Comparison of ENCODE assay signal across 30 cellular contexts in the genomic region with DNA sequence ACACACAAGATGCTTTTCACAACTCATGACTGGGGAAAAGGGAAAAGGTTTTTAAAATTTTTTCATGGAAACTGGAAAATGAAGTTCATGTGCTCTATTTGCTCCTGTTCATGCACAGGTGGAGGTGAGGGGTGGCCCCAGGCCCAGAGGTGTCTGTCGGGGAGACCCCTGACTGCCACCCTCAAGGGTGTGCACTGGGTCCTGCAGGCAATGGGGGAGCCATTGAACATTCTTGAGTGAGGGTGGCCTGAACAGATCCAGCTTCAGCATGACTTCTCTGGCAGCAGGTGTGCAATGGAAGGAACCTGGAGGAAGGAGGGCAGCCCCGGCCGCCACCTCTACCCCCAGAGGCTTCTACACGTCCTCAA.
"Had no signal": no experiment of that assay in that cellular context is flagged by ENCODE, and none has a peak within 500 bp of the region (broad histone marks: within the 10 kb centered on the region; RNA-seq: fewer than 3 reads in every experiment).

No MANE protein-coding gene starts in this region.

- H3K27ac Mint-ChIP-seq: activated CD4-positive, alpha-beta T cell treated with anti-CD3 and anti-CD28 coated beads, Interleukin-2, amount 10 ng/mL, durations not matched to agents 24 days and 14 days; activated CD8-positive, alpha-beta T cell treated with anti-CD3 and anti-CD28 coated beads for 36 hours; activated naive CD8-positive, alpha-beta T cell treated with anti-CD3 and anti-CD28 coated beads, Interleukin-2, amount 50 U/mL, for 24 hours; activated T-helper 2 cell treated with anti-CD3 and anti-CD28 coated beads, Interferon-gamma antibody, Interleukin-2, Interleukin-4, amounts not matched to agents 10 μg/mL and 5 μg/mL and 100 μg/mL, durations not matched to agents 14 hours and 24 hours and 36 hours; immature natural killer cell; stimulated activated memory B cell treated with anti-CD40 and anti-IgM and Interleukin-4, amounts not matched to agents 10 μg/mL and 1 μg/mL and 100 μg/mL, for 72 hours; T-helper 1 cell treated with Interleukin-12 subunit alpha and Interleukin-12 subunit beta and Interleukin-4 antibody, amounts not matched to agents 30 μg/mL and 1 μg/mL, for 36 hours had no signal

- H2AFZ ChIP-seq: hepatocyte had no signal

- H3K27ac ChIP-seq: colonic mucosa, gastrocnemius medialis, hepatocyte, left lung, ovary, prostate gland, skin epidermis, thyroid gland, upper lobe of right lung, WERI-Rb-1 had no signal

- H3K9me3 Mint-ChIP-seq: activated CD4-positive, alpha-beta T cell treated with anti-CD3 and anti-CD28 coated beads, Interleukin-2, amount 10 ng/mL, durations not matched to agents 24 days and 14 days; activated CD8-positive, alpha-beta T cell treated with anti-CD3 and anti-CD28 coated beads for 36 hours; activated naive CD4-positive, alpha-beta T cell treated with anti-CD3 and anti-CD28 coated beads, Interleukin-2, amount 50 U/mL, for 24 hours; activated naive CD8-positive, alpha-beta T cell treated with anti-CD3 and anti-CD28 coated beads, Interleukin-2, amount 50 U/mL, for 24 hours; activated T-helper 2 cell treated with anti-CD3 and anti-CD28 coated beads, Interferon-gamma antibody, Interleukin-2, Interleukin-4, amounts not matched to agents 10 μg/mL and 5 μg/mL and 100 μg/mL, durations not matched to agents 14 hours and 24 hours and 36 hours; immature natural killer cell; nephron; stimulated activated memory B cell treated with anti-CD40 and anti-IgM and Interleukin-4, amounts not matched to agents 10 μg/mL and 1 μg/mL and 100 μg/mL, for 72 hours; stimulated activated naive CD8-positive, alpha-beta T cell treated with anti-CD3 and anti-CD28 coated beads, Interleukin-15, amount 100 ng/mL, for 72 hours; T-helper 1 cell treated with Interleukin-12 subunit alpha and Interleukin-12 subunit beta and Interleukin-4 antibody, amounts not matched to agents 30 μg/mL and 1 μg/mL, for 36 hours had no signal

- H3K27me3 Mint-ChIP-seq: activated CD4-positive, alpha-beta T cell treated with anti-CD3 and anti-CD28 coated beads, Interleukin-2, amount 10 ng/mL, durations not matched to agents 24 days and 14 days; activated CD8-positive, alpha-beta T cell treated with anti-CD3 and anti-CD28 coated beads for 36 hours; activated naive CD4-positive, alpha-beta T cell treated with anti-CD3 and anti-CD28 coated beads, Interleukin-2, amount 50 U/mL, for 24 hours; activated naive CD8-positive, alpha-beta T cell treated with anti-CD3 and anti-CD28 coated beads, Interleukin-2, amount 50 U/mL, for 24 hours; stimulated activated naive CD8-positive, alpha-beta T cell treated with anti-CD3 and anti-CD28 coated beads, Interleukin-15, amount 100 ng/mL, for 72 hours had no signal

- H3K4me1 ChIP-seq: colonic mucosa, left lung, prostate gland, upper lobe of right lung had no signal

- ATAC-seq: activated CD8-positive, alpha-beta T cell treated with anti-CD3 and anti-CD28 coated beads for 36 hours; activated naive CD8-positive, alpha-beta T cell treated with anti-CD3 and anti-CD28 coated beads, Interleukin-2, amount 50 U/mL, for 24 hours; gastrocnemius medialis; sciatic nerve; stimulated activated memory B cell treated with anti-CD40 and anti-IgM and Interleukin-4, amounts not matched to agents 10 μg/mL and 1 μg/mL and 100 μg/mL, for 72 hours; stimulated activated naive CD8-positive, alpha-beta T cell treated with anti-CD3 and anti-CD28 coated beads, Interleukin-15, amount 100 ng/mL, for 72 hours; upper lobe of right lung had no signal

- H3K79me2 ChIP-seq: hepatocyte had no signal

- H3K4me3 ChIP-seq: colonic mucosa, gastrocnemius medialis, hepatocyte, left lung, ovary, prostate gland, skin epidermis, thyroid gland, upper lobe of right lung had no signal

- H3K36me3 Mint-ChIP-seq: activated naive CD4-positive, alpha-beta T cell treated with anti-CD3 and anti-CD28 coated beads, Interleukin-2, amount 50 U/mL, for 24 hours; immature natural killer cell; stimulated activated memory B cell treated with anti-CD40 and anti-IgM and Interleukin-4, amounts not matched to agents 10 μg/mL and 1 μg/mL and 100 μg/mL, for 72 hours had no signal

- H3K9me3 ChIP-seq: colonic mucosa, gastrocnemius medialis, left lung, ovary, prostate gland, thyroid gland, upper lobe of right lung had no signal

- H3K4me1 Mint-ChIP-seq: activated naive CD4-positive, alpha-beta T cell treated with anti-CD3 and anti-CD28 coated beads, Interleukin-2, amount 50 U/mL, for 24 hours; activated naive CD8-positive, alpha-beta T cell treated with anti-CD3 and anti-CD28 coated beads, Interleukin-2, amount 50 U/mL, for 24 hours; immature natural killer cell; nephron; stimulated activated memory B cell treated with anti-CD40 and anti-IgM and Interleukin-4, amounts not matched to agents 10 μg/mL and 1 μg/mL and 100 μg/mL, for 72 hours had no signal

- FAIRE-seq: endometrium had no signal

- DNase-seq: activated CD4-positive, alpha-beta T cell treated with anti-CD3 and anti-CD28 coated beads, Interleukin-2, amount 10 ng/mL, durations not matched to agents 24 days and 14 days; activated CD4-positive, CD25-positive, alpha-beta regulatory T cell treated with anti-CD3 and anti-CD28 coated beads, Interleukin-2, amount 50 U/mL, for 72 hours; activated CD8-positive, alpha-beta T cell treated with anti-CD3 and anti-CD28 coated beads for 36 hours; activated naive CD8-positive, alpha-beta T cell treated with anti-CD3 and anti-CD28 coated beads, Interleukin-2, amount 50 U/mL, for 24 hours; activated T-cell treated with anti-CD3 and anti-CD28 coated beads, Interleukin-2, amount 50 U/mL, for 48 hours; colonic mucosa; effector CD8-positive, alpha-beta T cell; gastrocnemius medialis; glutamatergic neuron; immature natural killer cell; ovary; retina; stimulated activated CD4-positive, alpha-beta T cell treated with anti-CD3 and anti-CD28 coated beads, Interleukin-4, amount 100 ng/mL, for 24 hours; stimulated activated naive CD8-positive, alpha-beta T cell treated with anti-CD3 and anti-CD28 coated beads, Interleukin-15, amount 100 ng/mL, for 72 hours; substantia nigra; T1000; thyroid gland; upper lobe of right lung; WERI-Rb-1 had no signal

- H3K4me2 ChIP-seq: hepatocyte had no signal

- H3K36me3 ChIP-seq: colonic mucosa, gastrocnemius medialis, left lung, ovary, prostate gland, thyroid gland, upper lobe of right lung, WERI-Rb-1 had no signal

- H3K4me3 Mint-ChIP-seq: activated CD4-positive, alpha-beta T cell treated with anti-CD3 and anti-CD28 coated beads, Interleukin-2, amount 10 ng/mL, durations not matched to agents 24 days and 14 days; activated CD8-positive, alpha-beta T cell treated with anti-CD3 and anti-CD28 coated beads for 36 hours; activated naive CD4-positive, alpha-beta T cell treated with anti-CD3 and anti-CD28 coated beads, Interleukin-2, amount 50 U/mL, for 24 hours; activated naive CD8-positive, alpha-beta T cell treated with anti-CD3 and anti-CD28 coated beads, Interleukin-2, amount 50 U/mL, for 24 hours; immature natural killer cell; nephron; stimulated activated memory B cell treated with anti-CD40 and anti-IgM and Interleukin-4, amounts not matched to agents 10 μg/mL and 1 μg/mL and 100 μg/mL, for 72 hours; stimulated activated naive CD8-positive, alpha-beta T cell treated with anti-CD3 and anti-CD28 coated beads, Interleukin-15, amount 100 ng/mL, for 72 hours; T-helper 1 cell treated with Interleukin-12 subunit alpha and Interleukin-12 subunit beta and Interleukin-4 antibody, amounts not matched to agents 30 μg/mL and 1 μg/mL, for 36 hours had no signal

- H3K27me3 ChIP-seq: colonic mucosa, gastrocnemius medialis, hepatocyte, ovary, thyroid gland, upper lobe of right lung had no signal
